In the genomic region with DNA sequence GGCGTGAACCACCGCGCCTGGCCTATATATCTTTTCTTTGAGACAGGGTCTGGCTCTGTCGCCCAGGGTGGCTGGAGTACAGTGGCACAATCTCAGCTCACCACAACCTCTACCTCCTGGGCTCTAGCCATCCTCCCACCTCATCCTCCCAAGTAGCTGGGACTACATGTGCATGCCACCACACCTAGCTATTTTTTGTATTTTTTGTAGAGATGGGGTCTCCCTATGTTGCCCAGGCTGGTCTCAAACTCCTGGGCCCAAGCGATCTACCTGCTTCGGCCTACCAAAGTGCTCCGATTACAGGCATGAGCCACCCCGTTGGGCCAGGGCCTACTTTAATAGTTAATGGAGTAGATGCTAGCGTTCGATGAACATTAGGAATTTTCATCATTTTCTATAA, we compare ENCODE assay signal across 7 cellular contexts. TPM values are rescaled to one million over a fixed set of nuclear protein-coding genes. Genes with fewer than 3 reads are reported as not detected.
A peak's percentile ranks its signal among the peaks of the same experiment; 100 is the strongest.
DNase-seq lines count a peak whose midpoint lies in the region; ATAC-seq and TF ChIP-seq lines count a peak whose summit lies in the region.
"Had no signal": no experiment of that assay in that cellular context is flagged by ENCODE, and none has a peak within 500 bp of the region (broad histone marks: within the 10 kb centered on the region; RNA-seq: fewer than 3 reads in every experiment).

No MANE protein-coding gene starts in this region.

- no peak for TF ChIP-seq CTCF in epithelial cell of proximal tubule (conservative IDR thresholded peaks at IDR 0.05; ENCODE audit: low read depth, low read length)

- H3K4me3 ChIP-seq in epithelial cell of proximal tubule (ENCODE audit: low read depth, low read length) (peak overlapping the region; percentile 87), subcutaneous abdominal adipose tissue (ENCODE audit: low read depth in 1 of 5, low read length in 5 of 5) (peak overlapping the region; percentile 35 to 78 (median 75))

- H3K9me3 ChIP-seq in subcutaneous abdominal adipose tissue (ENCODE audit: control insufficient read depth in 5 of 5, low read length in 5 of 5), result no peaks in the 10 kb centered on the region

- no peak for DNase-seq in activated T-cell treated with anti-CD3 and anti-CD28 coated beads, Interleukin-2, amount 50 U/mL, for 24 hours
- DNase-seq in activated T-cell treated with anti-CD3 and anti-CD28 coated beads for 4 hours, result no peak
- no peak for DNase-seq in epithelial cell of proximal tubule (ENCODE audit: low read depth)

- H3K27ac ChIP-seq in subcutaneous abdominal adipose tissue (ENCODE audit: low read depth, low read length), result peak overlapping the region; percentile 92

- H3K27me3 ChIP-seq in subcutaneous abdominal adipose tissue (ENCODE audit: control insufficient read depth in 5 of 5, insufficient read depth in 4 of 5, low read length in 5 of 5), result no peaks in the 10 kb centered on the region

- ATAC-seq in GM19467 (IDR thresholded peaks at IDR 0.05; ENCODE audit: unreplicated experiment) (no peak), HG02938 (IDR thresholded peaks at IDR 0.05; ENCODE audit: unreplicated experiment) (no peak)

- H3K36me3 Mint-ChIP-seq in activated T-cell treated with anti-CD3 and anti-CD28 coated beads, Interleukin-2, amount 50 U/mL, for 24 hours (ENCODE audit: low read depth), result peaks cover 81% of the 10 kb centered on the region

- H3K36me3 ChIP-seq in subcutaneous abdominal adipose tissue (ENCODE audit: control insufficient read depth in 5 of 5, insufficient read depth in 5 of 5, low read length in 5 of 5), result peaks cover 0 to 33% (median 28%) of the 10 kb centered on the region in 5 donors

- peak overlapping the region; percentile 92 for H3K4me3 Mint-ChIP-seq in activated T-cell treated with anti-CD3 and anti-CD28 coated beads, Interleukin-2, amount 50 U/mL, for 24 hours

- H3K4me1 ChIP-seq in subcutaneous abdominal adipose tissue (ENCODE audit: control insufficient read depth in 5 of 5, insufficient read depth in 5 of 5, low read length in 5 of 5), result peaks cover 12 to 40% (median 35%) of the 10 kb centered on the region in 5 donors

- H3K27me3 Mint-ChIP-seq in activated T-cell treated with anti-CD3 and anti-CD28 coated beads, Interleukin-2, amount 50 U/mL, for 24 hours, result no peaks in the 10 kb centered on the region

- peak overlapping the region; percentile 91 for H3K27ac Mint-ChIP-seq in activated T-cell treated with anti-CD3 and anti-CD28 coated beads, Interleukin-2, amount 50 U/mL, for 24 hours

- H3K9ac ChIP-seq in subcutaneous abdominal adipose tissue (ENCODE audit: low read length in 5 of 5), result peak overlapping the region; percentile 48 to 98 (median 96)

- H3K4me1 Mint-ChIP-seq in activated T-cell treated with anti-CD3 and anti-CD28 coated beads, Interleukin-2, amount 50 U/mL, for 24 hours (ENCODE audit: low read depth), result peaks cover 38% of the 10 kb centered on the region

- no peaks in the 10 kb centered on the region for H3K9me3 Mint-ChIP-seq in activated T-cell treated with anti-CD3 and anti-CD28 coated beads, Interleukin-2, amount 50 U/mL, for 24 hours

RNA-seq across cellular contexts. Expression of a gene that starts 3.4 kb away (rescaled TPM):
- total RNA-seq in epithelial cell of proximal tubule, result 21.9 and 33.3 TPM in 2 replicates

RNA-seq across cellular contexts. Expression of a gene that starts 14.2 kb away (rescaled TPM):
- total RNA-seq in epithelial cell of proximal tubule, result 430 and 635 TPM in 2 replicates

RNA-seq across cellular contexts. Expression of a gene that starts 17.0 kb away (rescaled TPM):
- 86.6 and 151 TPM in 2 replicates for total RNA-seq in epithelial cell of proximal tubule

RNA-seq across cellular contexts. Expression of a gene that starts 23.9 kb away (rescaled TPM):
- total RNA-seq in epithelial cell of proximal tubule, result 18.5 and 21.3 TPM in 2 replicates

RNA-seq across cellular contexts. Expression of a gene that starts 31.3 kb away (rescaled TPM):
- total RNA-seq in epithelial cell of proximal tubule, result not detected in 2 replicates
- total RNA-seq: SK-MEL-5 had no signal
